16 cellular contexts compared by ENCODE assay signal in genomic region chr2:235445116-235445515, GRCh38.
"Had no signal": no experiment of that assay in that cellular context is flagged by ENCODE, and none has a peak within 500 bp of the region (broad histone marks: within the 10 kb centered on the region; RNA-seq: fewer than 3 reads in every experiment).

No MANE protein-coding gene starts in this region.

- H3K27ac Mint-ChIP-seq: activated naive CD4-positive, alpha-beta T cell treated with anti-CD3 and anti-CD28 coated beads, Interleukin-2, amount 10 ng/mL, durations not matched to agents 7 days and 5 days; activated T-helper 17 cell treated with anti-CD3 and anti-CD28 coated beads, Interleukin-2, amount 50 U/mL, for 72 hours; effector memory CD8-positive, alpha-beta T cell; memory B cell; nephron had no signal

- DNase-seq: activated CD4-positive, alpha-beta T cell treated with anti-CD3 and anti-CD28 coated beads, Interleukin-2, amount 50 U/mL, for 1 hour; activated naive CD4-positive, alpha-beta T cell treated with anti-CD3 and anti-CD28 coated beads, Interleukin-2, amount 10 ng/mL, durations not matched to agents 7 days and 5 days; activated T-cell treated with anti-CD3 and anti-CD28 coated beads for 4 hours; adrenal gland; caudate nucleus; effector memory CD8-positive, alpha-beta T cell; left lung; sigmoid colon; stimulated activated CD4-positive, alpha-beta T cell treated with anti-CD3 and anti-CD28 coated beads, Interleukin-12 subunit alpha, Interleukin-12 subunit beta, amount 100 ng/mL, for 4 hours; stimulated activated naive CD4-positive, alpha-beta T cell; upper lobe of left lung had no signal

- H3K27ac ChIP-seq: adrenal gland, gastroesophageal sphincter, left lung, sigmoid colon, upper lobe of left lung had no signal

- H3K27me3 Mint-ChIP-seq: activated naive CD4-positive, alpha-beta T cell treated with anti-CD3 and anti-CD28 coated beads, Interleukin-2, amount 10 ng/mL, durations not matched to agents 7 days and 5 days; memory B cell had no signal

- FAIRE-seq: keratinocyte had no signal

- H3K9me3 Mint-ChIP-seq: activated T-helper 17 cell treated with anti-CD3 and anti-CD28 coated beads, Interleukin-2, amount 50 U/mL, for 72 hours; effector memory CD8-positive, alpha-beta T cell; nephron had no signal

- H3K4me1 Mint-ChIP-seq: activated naive CD4-positive, alpha-beta T cell treated with anti-CD3 and anti-CD28 coated beads, Interleukin-2, amount 10 ng/mL, durations not matched to agents 7 days and 5 days; activated T-helper 17 cell treated with anti-CD3 and anti-CD28 coated beads, Interleukin-2, amount 50 U/mL, for 72 hours; memory B cell; nephron had no signal

- H3K36me3 ChIP-seq: adrenal gland, gastroesophageal sphincter, left lung, sigmoid colon, upper lobe of left lung had no signal

- H3K36me3 Mint-ChIP-seq: activated naive CD4-positive, alpha-beta T cell treated with anti-CD3 and anti-CD28 coated beads, Interleukin-2, amount 10 ng/mL, durations not matched to agents 7 days and 5 days; memory B cell had no signal

- H3K4me3 ChIP-seq: adrenal gland, gastroesophageal sphincter, left lung, sigmoid colon, upper lobe of left lung had no signal

- H3K27me3 ChIP-seq: adrenal gland, gastroesophageal sphincter, left lung, sigmoid colon, upper lobe of left lung had no signal

- H3K4me1 ChIP-seq: adrenal gland, gastroesophageal sphincter, left lung, sigmoid colon, upper lobe of left lung had no signal

- H3K4me3 Mint-ChIP-seq: activated naive CD4-positive, alpha-beta T cell treated with anti-CD3 and anti-CD28 coated beads, Interleukin-2, amount 10 ng/mL, durations not matched to agents 7 days and 5 days; activated T-helper 17 cell treated with anti-CD3 and anti-CD28 coated beads, Interleukin-2, amount 50 U/mL, for 72 hours; effector memory CD8-positive, alpha-beta T cell; memory B cell; nephron had no signal

- ATAC-seq: activated T-helper 17 cell treated with anti-CD3 and anti-CD28 coated beads, Interleukin-2, amount 50 U/mL, for 72 hours; effector memory CD8-positive, alpha-beta T cell; gastroesophageal sphincter; left lung had no signal

- H3K9me3 ChIP-seq: adrenal gland, sigmoid colon, upper lobe of left lung had no signal
